In genomic region chr21:45804809-45805313, GRCh38 we compare ENCODE assay signal across 33 cellular contexts.
"Had no signal": no experiment of that assay in that cellular context is flagged by ENCODE, and none has a peak within 500 bp of the region (broad histone marks: within the 10 kb centered on the region; RNA-seq: fewer than 3 reads in every experiment).

No MANE protein-coding gene starts in this region.

- H3K36me3 Mint-ChIP-seq: activated CD4-positive, alpha-beta memory T cell treated with anti-CD3 and anti-CD28 coated beads for 36 hours; immature natural killer cell; stimulated activated memory B cell treated with anti-CD40 and anti-IgM and Interleukin-4, amounts not matched to agents 10 μg/mL and 1 μg/mL and 100 μg/mL, for 72 hours had no signal

- ATAC-seq: activated T-helper 17 cell treated with anti-CD3 and anti-CD28 coated beads, Interleukin-2, amount 50 U/mL, for 72 hours; effector memory CD8-positive, alpha-beta T cell; gastroesophageal sphincter; left lobe of liver; naive thymus-derived CD4-positive, alpha-beta T cell; sciatic nerve; stimulated activated memory B cell treated with anti-CD40 and anti-IgM and Interleukin-4, amounts not matched to agents 10 μg/mL and 1 μg/mL and 100 μg/mL, for 72 hours; stimulated activated naive CD8-positive, alpha-beta T cell treated with anti-CD3 and anti-CD28 coated beads, Interleukin-15, amount 100 ng/mL, for 72 hours; upper lobe of right lung had no signal

- H3K9me3 Mint-ChIP-seq: activated CD4-positive, alpha-beta memory T cell treated with anti-CD3 and anti-CD28 coated beads for 36 hours; activated T-helper 17 cell treated with anti-CD3 and anti-CD28 coated beads, Interleukin-2, amount 50 U/mL, for 72 hours; effector memory CD8-positive, alpha-beta T cell; neural crest cell; stimulated activated memory B cell treated with anti-CD40 and anti-IgM and Interleukin-4, amounts not matched to agents 10 μg/mL and 1 μg/mL and 100 μg/mL, for 72 hours; stimulated activated naive CD8-positive, alpha-beta T cell treated with anti-CD3 and anti-CD28 coated beads, Interleukin-15, amount 100 ng/mL, for 72 hours; T-helper 1 cell treated with Interleukin-12 subunit alpha and Interleukin-12 subunit beta and Interleukin-4 antibody, amounts not matched to agents 30 μg/mL and 1 μg/mL, for 36 hours had no signal

- DNase-seq: activated CD4-positive, alpha-beta memory T cell treated with anti-CD3 and anti-CD28 coated beads for 36 hours; activated CD4-positive, alpha-beta T cell treated with anti-CD3 and anti-CD28 coated beads for 48 hours; activated CD8-positive, alpha-beta memory T cell treated with anti-CD3 and anti-CD28 coated beads, Interleukin-2, amount 50 U/mL, for 4 hours; activated gamma-delta T cell treated with Interleukin-2 at 50 U/mL for 16 hours; activated naive CD4-positive, alpha-beta T cell treated with anti-CD3 and anti-CD28 coated beads, Interleukin-2, amount 50 U/mL, for 16 hours; activated T-cell treated with anti-CD3 and anti-CD28 coated beads, Interleukin-2, amount 50 U/mL, for 1 hour; amniotic stem cell; brain microvascular endothelial cell; dorsolateral prefrontal cortex; effector memory CD8-positive, alpha-beta T cell; hypothalamus; immature natural killer cell; kidney glomerular epithelial cell; midbrain; naive thymus-derived CD4-positive, alpha-beta T cell; stimulated activated CD4-positive, alpha-beta T cell treated with anti-CD3 and anti-CD28 coated beads, Interleukin-12 subunit alpha, Interleukin-12 subunit beta, amount 100 ng/mL, for 4 hours; stimulated activated CD4-positive, alpha-beta T cell treated with anti-CD3 and anti-CD28 coated beads, Interleukin-4, amount 100 ng/mL, for 1 hour; stimulated activated CD8-positive, alpha-beta memory T cell treated with anti-CD3 and anti-CD28 coated beads, Interleukin-4, amount 100 ng/mL, for 48 hours; stimulated activated naive CD8-positive, alpha-beta T cell treated with anti-CD3 and anti-CD28 coated beads, Interleukin-15, amount 100 ng/mL, for 72 hours; T-helper 9 cell; thyroid gland; upper lobe of right lung had no signal

- H3K4me1 Mint-ChIP-seq: activated T-helper 17 cell treated with anti-CD3 and anti-CD28 coated beads, Interleukin-2, amount 50 U/mL, for 72 hours; immature natural killer cell; memory B cell; stimulated activated memory B cell treated with anti-CD40 and anti-IgM and Interleukin-4, amounts not matched to agents 10 μg/mL and 1 μg/mL and 100 μg/mL, for 72 hours; stimulated activated naive CD8-positive, alpha-beta T cell treated with anti-CD3 and anti-CD28 coated beads, Interleukin-15, amount 100 ng/mL, for 72 hours had no signal

- H3K27me3 Mint-ChIP-seq: activated CD4-positive, alpha-beta memory T cell treated with anti-CD3 and anti-CD28 coated beads for 36 hours; activated T-helper 17 cell treated with anti-CD3 and anti-CD28 coated beads, Interleukin-2, amount 50 U/mL, for 72 hours; naive thymus-derived CD4-positive, alpha-beta T cell; stimulated activated memory B cell treated with anti-CD40 and anti-IgM and Interleukin-4, amounts not matched to agents 10 μg/mL and 1 μg/mL and 100 μg/mL, for 72 hours; stimulated activated naive CD8-positive, alpha-beta T cell treated with anti-CD3 and anti-CD28 coated beads, Interleukin-15, amount 100 ng/mL, for 72 hours had no signal

- FAIRE-seq: astrocyte, endothelial cell of umbilical vein, TTC549 had no signal

- H3K27ac Mint-ChIP-seq: activated CD4-positive, alpha-beta memory T cell treated with anti-CD3 and anti-CD28 coated beads for 36 hours; activated T-helper 17 cell treated with anti-CD3 and anti-CD28 coated beads, Interleukin-2, amount 50 U/mL, for 72 hours; effector memory CD8-positive, alpha-beta T cell; immature natural killer cell; memory B cell; stimulated activated memory B cell treated with anti-CD40 and anti-IgM and Interleukin-4, amounts not matched to agents 10 μg/mL and 1 μg/mL and 100 μg/mL, for 72 hours; stimulated activated naive CD8-positive, alpha-beta T cell treated with anti-CD3 and anti-CD28 coated beads, Interleukin-15, amount 100 ng/mL, for 72 hours; T-helper 1 cell treated with Interleukin-12 subunit alpha and Interleukin-12 subunit beta and Interleukin-4 antibody, amounts not matched to agents 30 μg/mL and 1 μg/mL, for 36 hours had no signal

- H3K4me3 Mint-ChIP-seq: activated CD4-positive, alpha-beta memory T cell treated with anti-CD3 and anti-CD28 coated beads for 36 hours; activated T-helper 17 cell treated with anti-CD3 and anti-CD28 coated beads, Interleukin-2, amount 50 U/mL, for 72 hours; effector memory CD8-positive, alpha-beta T cell; immature natural killer cell; memory B cell; naive thymus-derived CD4-positive, alpha-beta T cell; neural crest cell; stimulated activated memory B cell treated with anti-CD40 and anti-IgM and Interleukin-4, amounts not matched to agents 10 μg/mL and 1 μg/mL and 100 μg/mL, for 72 hours; stimulated activated naive CD8-positive, alpha-beta T cell treated with anti-CD3 and anti-CD28 coated beads, Interleukin-15, amount 100 ng/mL, for 72 hours; T-helper 1 cell treated with Interleukin-12 subunit alpha and Interleukin-12 subunit beta and Interleukin-4 antibody, amounts not matched to agents 30 μg/mL and 1 μg/mL, for 36 hours had no signal
